8 cellular contexts compared by ENCODE assay signal in genomic region chr7:76049295-76049694, GRCh38. TPM values are rescaled to one million over a fixed set of nuclear protein-coding genes. Genes with fewer than 3 reads are reported as not detected.
DNase-seq lines count a peak whose midpoint lies in the region; ATAC-seq and TF ChIP-seq lines count a peak whose summit lies in the region.

No MANE protein-coding gene starts in this region.

- ATAC-seq in GM19351 (IDR thresholded peaks at IDR 0.05; ENCODE audit: unreplicated experiment) (no peak), GM21717 (IDR thresholded peaks at IDR 0.05; ENCODE audit: unreplicated experiment) (no peak)

- in situ Hi-C loops in brain microvascular endothelial cell (cut with HindIII; ENCODE audit: low pct_ligation_motif_present, low sequenced_read_pairs), result no loop called here

- H3K27ac Mint-ChIP-seq in HFFc6, result peak overlapping the region; percentile 95

- H3K27me3 Mint-ChIP-seq in HFFc6 (ENCODE audit: insufficient read depth), result peaks cover 2% of the 10 kb centered on the region

- H3K4me1 Mint-ChIP-seq in HFFc6 (ENCODE audit: low read depth), result peaks cover 58% of the 10 kb centered on the region

- H3K9me3 ChIP-seq in muscle layer of duodenum (ENCODE audit: control insufficient read depth in 1 of 2, low read length in 2 of 2), result no peaks in the 10 kb centered on the region

- no peaks in the 10 kb centered on the region for H3K9me3 Mint-ChIP-seq in HFFc6

- peaks cover 36% of the 10 kb centered on the region for H3K36me3 Mint-ChIP-seq in HFFc6 (ENCODE audit: low read depth)

- peaks cover 13 to 38% of the 10 kb centered on the region in 2 donors for H3K4me1 ChIP-seq in muscle layer of duodenum (ENCODE audit: control insufficient read depth in 1 of 2, insufficient read depth in 2 of 2, low read length in 2 of 2)

- H3K27ac ChIP-seq in brain microvascular endothelial cell (peak overlapping the region; percentile 97), muscle layer of duodenum (ENCODE audit: low read length) (peak overlapping the region; percentile 72)

- DNase-seq in AG10803 (ENCODE audit: low read depth) (no peak), HFFc6 (no peak), brain microvascular endothelial cell (no peak), DMS153 treated with DMSO at 0.1 percent for 48 hours (lab: John Stamatoyannopoulos, UW; ENCODE audit: unreplicated experiment) (no peak)
- DNase-seq in stimulated activated CD4-positive, alpha-beta T cell treated with anti-CD3 and anti-CD28 coated beads, Interleukin-4, amount 100 ng/mL, for 24 hours, result no peak

- H3K4me3 Mint-ChIP-seq in HFFc6, result peak overlapping the region; percentile 97

- TF ChIP-seq CTCF in AG10803 (conservative IDR thresholded peaks at IDR 0.05; ENCODE audit: low read length) (no peak), HFFc6 (IDR thresholded peaks at IDR 0.05) (no peak), brain microvascular endothelial cell (IDR thresholded peaks at IDR 0.05; ENCODE audit: low read depth, low read length, missing control alignments) (no peak)

- H3K36me3 ChIP-seq in brain microvascular endothelial cell (replicated peaks), result peaks cover 9% of the 10 kb centered on the region
- peaks cover 4 to 5% of the 10 kb centered on the region in 2 donors for H3K36me3 ChIP-seq in muscle layer of duodenum (ENCODE audit: control insufficient read depth in 1 of 2, insufficient read depth in 2 of 2, low read length in 2 of 2)

- H3K27me3 ChIP-seq in brain microvascular endothelial cell (replicated peaks) (no peaks in the 10 kb centered on the region), muscle layer of duodenum (ENCODE audit: low read depth, low read length) (no peaks in the 10 kb centered on the region)

- H3K4me3 ChIP-seq in AG10803 (ENCODE audit: low read length), result peak overlapping the region; percentile 98
- peak overlapping the region; percentile 99 for H3K4me3 ChIP-seq in brain microvascular endothelial cell (ENCODE audit: low read depth, low read length)
- peak overlapping the region; percentile 84 to 96 for H3K4me3 ChIP-seq in muscle layer of duodenum (ENCODE audit: low read depth in 1 of 2, low read length in 2 of 2)

RNA-seq across cellular contexts. Expression of gene MDH2, which starts 1.4 kb away (rescaled TPM):
- total RNA-seq in HFFc6 (2021; fragmentation: NEBNext Ultra II Directional; extraction: Animal tissue kit (Norgen Biotek cat#: 25700)), result 100 to 1,000 TPM; 208 to 255 (median 243) TPM

RNA-seq across cellular contexts. Expression of gene STYXL1, which starts 1.5 kb away (rescaled TPM):
- 10 to 100 TPM; 29.6 to 38.3 (median 32.0) TPM for total RNA-seq in HFFc6 (2021; fragmentation: NEBNext Ultra II Directional; extraction: Animal tissue kit (Norgen Biotek cat#: 25700))

RNA-seq across cellular contexts. Expression of gene TMEM120A, which starts 54.9 kb away (rescaled TPM):
- total RNA-seq in HFFc6 (2021; fragmentation: NEBNext Ultra II Directional; extraction: Animal tissue kit (Norgen Biotek cat#: 25700)), result 10 to 100 TPM; 35.5 to 47.3 (median 37.2) TPM
